In genomic region chr17:2626626-2627219, GRCh38 we compare ENCODE assay signal across 1 cellular context.
TF ChIP-seq lines count a peak whose summit lies in the region.

No MANE protein-coding gene starts in this region.

TF ChIP-seq in HEK293, 187 proteins besides CTCF, POLR2A, EP300 and RAD21 (continued from another document):
- TF ChIP-seq AEBP2 (tag by site-specific recombination; IDR thresholded peaks at IDR 0.05; ENCODE audit: borderline replicate concordance) (0 out of 2 replicates have a peak, but pooled peaks have one; percentile 34), KLF8 (tag by site-specific recombination; IDR thresholded peaks at IDR 0.05) (peak; percentile 68), ZNF629 (tag by site-specific recombination; IDR thresholded peaks at IDR 0.05) (0 out of 2 replicates have a peak, but pooled peaks have one; percentile 28), ZNF610 (tag by site-specific recombination; IDR thresholded peaks at IDR 0.05; ENCODE audit: borderline replicate concordance) (peak; percentile 22; the same call in 1 of the 2 replicates), ZSCAN23 (tag by site-specific recombination; IDR thresholded peaks at IDR 0.05) (peak; percentile 73; the same call in 1 of the 2 replicates), ZNF558 (tag by site-specific recombination; IDR thresholded peaks at IDR 0.05) (peak; percentile 25; the same call in 1 of the 2 replicates), ZNF324 (tag by site-specific recombination; IDR thresholded peaks at IDR 0.05) (0 out of 2 replicates have a peak, but pooled peaks have one; percentile 27), ZNF600 (tag by site-specific recombination; IDR thresholded peaks at IDR 0.05) (peak; percentile 52), ZNF843 (tag by site-specific recombination; IDR thresholded peaks at IDR 0.05) (peak; percentile 48; the same call in 1 of the 2 replicates), BCL11A (tag by site-specific recombination; IDR thresholded peaks at IDR 0.05; ENCODE audit: low read depth) (peak; percentile 86), ZIC2 (tag by site-specific recombination; IDR thresholded peaks at IDR 0.05) (peak; percentile 67), FEZF1 (tag by site-specific recombination; IDR thresholded peaks at IDR 0.05) (peak; percentile 96), ZNF423 (tag by site-specific recombination; IDR thresholded peaks at IDR 0.05) (peak; percentile 82), GLIS2 (tag by site-specific recombination; IDR thresholded peaks at IDR 0.05) (peak; percentile 36; the same call in 1 of the 2 replicates), OVOL3 (tag by site-specific recombination; IDR thresholded peaks at IDR 0.05) (0 out of 2 replicates have a peak, but pooled peaks have one; percentile 41), ZBTB26 (tag by site-specific recombination; optimal IDR thresholded peaks at IDR 0.05) (peak; percentile 27), PATZ1 (tag by site-specific recombination; IDR thresholded peaks at IDR 0.05) (0 out of 2 replicates have a peak, but pooled peaks have one; percentile 20), WT1 (tag by site-specific recombination; IDR thresholded peaks at IDR 0.05) (peak; percentile 98), OSR2 (tag by site-specific recombination; IDR thresholded peaks at IDR 0.05) (peak; percentile 96), SP7 (tag by site-specific recombination; IDR thresholded peaks at IDR 0.05) (peak; percentile 28; the same call in 1 of the 2 replicates), GFI1B (tag by site-specific recombination; IDR thresholded peaks at IDR 0.05) (peak; percentile 63), KLF7 (tag by site-specific recombination; IDR thresholded peaks at IDR 0.05; ENCODE audit: borderline replicate concordance) (0 out of 2 replicates have a peak, but pooled peaks have one; percentile 57), ZBTB17 (tag by site-specific recombination; IDR thresholded peaks at IDR 0.05) (peak; percentile 88), GLIS1 (tag by site-specific recombination; IDR thresholded peaks at IDR 0.05) (peak; percentile 99), ZEB2 (tag by site-specific recombination; IDR thresholded peaks at IDR 0.05) (0 out of 2 replicates have a peak, but pooled peaks have one; percentile 45)
- TF ChIP-seq, protein P1, sequence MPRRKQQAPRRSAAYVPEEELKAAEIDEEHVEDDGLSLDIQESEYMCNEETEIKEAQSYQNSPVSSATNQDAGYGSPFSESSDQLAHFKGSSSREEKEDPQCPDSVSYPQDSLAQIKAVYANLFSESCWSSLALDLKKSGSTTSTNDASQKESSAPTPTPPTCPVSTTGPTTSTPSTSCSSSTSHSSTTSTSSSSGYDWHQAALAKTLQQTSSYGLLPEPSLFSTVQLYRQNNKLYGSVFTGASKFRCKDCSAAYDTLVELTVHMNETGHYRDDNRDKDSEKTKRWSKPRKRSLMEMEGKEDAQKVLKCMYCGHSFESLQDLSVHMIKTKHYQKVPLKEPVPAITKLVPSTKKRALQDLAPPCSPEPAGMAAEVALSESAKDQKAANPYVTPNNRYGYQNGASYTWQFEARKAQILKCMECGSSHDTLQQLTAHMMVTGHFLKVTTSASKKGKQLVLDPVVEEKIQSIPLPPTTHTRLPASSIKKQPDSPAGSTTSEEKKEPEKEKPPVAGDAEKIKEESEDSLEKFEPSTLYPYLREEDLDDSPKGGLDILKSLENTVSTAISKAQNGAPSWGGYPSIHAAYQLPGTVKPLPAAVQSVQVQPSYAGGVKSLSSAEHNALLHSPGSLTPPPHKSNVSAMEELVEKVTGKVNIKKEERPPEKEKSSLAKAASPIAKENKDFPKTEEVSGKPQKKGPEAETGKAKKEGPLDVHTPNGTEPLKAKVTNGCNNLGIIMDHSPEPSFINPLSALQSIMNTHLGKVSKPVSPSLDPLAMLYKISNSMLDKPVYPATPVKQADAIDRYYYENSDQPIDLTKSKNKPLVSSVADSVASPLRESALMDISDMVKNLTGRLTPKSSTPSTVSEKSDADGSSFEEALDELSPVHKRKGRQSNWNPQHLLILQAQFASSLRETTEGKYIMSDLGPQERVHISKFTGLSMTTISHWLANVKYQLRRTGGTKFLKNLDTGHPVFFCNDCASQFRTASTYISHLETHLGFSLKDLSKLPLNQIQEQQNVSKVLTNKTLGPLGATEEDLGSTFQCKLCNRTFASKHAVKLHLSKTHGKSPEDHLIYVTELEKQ (tag by site-specific recombination; IDR thresholded peaks at IDR 0.05; ENCODE audit: borderline replicate concordance), result peak; percentile 24; the same call in 1 of the 2 replicates
- TF ChIP-seq, protein P2, sequence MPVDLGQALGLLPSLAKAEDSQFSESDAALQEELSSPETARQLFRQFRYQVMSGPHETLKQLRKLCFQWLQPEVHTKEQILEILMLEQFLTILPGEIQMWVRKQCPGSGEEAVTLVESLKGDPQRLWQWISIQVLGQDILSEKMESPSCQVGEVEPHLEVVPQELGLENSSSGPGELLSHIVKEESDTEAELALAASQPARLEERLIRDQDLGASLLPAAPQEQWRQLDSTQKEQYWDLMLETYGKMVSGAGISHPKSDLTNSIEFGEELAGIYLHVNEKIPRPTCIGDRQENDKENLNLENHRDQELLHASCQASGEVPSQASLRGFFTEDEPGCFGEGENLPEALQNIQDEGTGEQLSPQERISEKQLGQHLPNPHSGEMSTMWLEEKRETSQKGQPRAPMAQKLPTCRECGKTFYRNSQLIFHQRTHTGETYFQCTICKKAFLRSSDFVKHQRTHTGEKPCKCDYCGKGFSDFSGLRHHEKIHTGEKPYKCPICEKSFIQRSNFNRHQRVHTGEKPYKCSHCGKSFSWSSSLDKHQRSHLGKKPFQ (tag by site-specific recombination; IDR thresholded peaks at IDR 0.05), result peak; percentile 37
- TF ChIP-seq, protein P3, sequence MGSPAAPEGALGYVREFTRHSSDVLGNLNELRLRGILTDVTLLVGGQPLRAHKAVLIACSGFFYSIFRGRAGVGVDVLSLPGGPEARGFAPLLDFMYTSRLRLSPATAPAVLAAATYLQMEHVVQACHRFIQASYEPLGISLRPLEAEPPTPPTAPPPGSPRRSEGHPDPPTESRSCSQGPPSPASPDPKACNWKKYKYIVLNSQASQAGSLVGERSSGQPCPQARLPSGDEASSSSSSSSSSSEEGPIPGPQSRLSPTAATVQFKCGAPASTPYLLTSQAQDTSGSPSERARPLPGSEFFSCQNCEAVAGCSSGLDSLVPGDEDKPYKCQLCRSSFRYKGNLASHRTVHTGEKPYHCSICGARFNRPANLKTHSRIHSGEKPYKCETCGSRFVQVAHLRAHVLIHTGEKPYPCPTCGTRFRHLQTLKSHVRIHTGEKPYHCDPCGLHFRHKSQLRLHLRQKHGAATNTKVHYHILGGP (tag by site-specific recombination; IDR thresholded peaks at IDR 0.05), result peak; percentile 32; the same call in 1 of the 2 replicates
- TF ChIP-seq, protein P4, sequence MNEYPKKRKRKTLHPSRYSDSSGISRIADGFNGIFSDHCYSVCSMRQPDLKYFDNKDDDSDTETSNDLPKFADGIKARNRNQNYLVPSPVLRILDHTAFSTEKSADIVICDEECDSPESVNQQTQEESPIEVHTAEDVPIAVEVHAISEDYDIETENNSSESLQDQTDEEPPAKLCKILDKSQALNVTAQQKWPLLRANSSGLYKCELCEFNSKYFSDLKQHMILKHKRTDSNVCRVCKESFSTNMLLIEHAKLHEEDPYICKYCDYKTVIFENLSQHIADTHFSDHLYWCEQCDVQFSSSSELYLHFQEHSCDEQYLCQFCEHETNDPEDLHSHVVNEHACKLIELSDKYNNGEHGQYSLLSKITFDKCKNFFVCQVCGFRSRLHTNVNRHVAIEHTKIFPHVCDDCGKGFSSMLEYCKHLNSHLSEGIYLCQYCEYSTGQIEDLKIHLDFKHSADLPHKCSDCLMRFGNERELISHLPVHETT (tag by site-specific recombination; IDR thresholded peaks at IDR 0.05), result 0 out of 2 replicates have a peak, but pooled peaks have one; percentile 35
TF ChIP-seq in HEK293: peak in this region for 30; not testable (repeated sequence) for 157.
